1 cellular context compared by ENCODE assay signal in the genomic region with DNA sequence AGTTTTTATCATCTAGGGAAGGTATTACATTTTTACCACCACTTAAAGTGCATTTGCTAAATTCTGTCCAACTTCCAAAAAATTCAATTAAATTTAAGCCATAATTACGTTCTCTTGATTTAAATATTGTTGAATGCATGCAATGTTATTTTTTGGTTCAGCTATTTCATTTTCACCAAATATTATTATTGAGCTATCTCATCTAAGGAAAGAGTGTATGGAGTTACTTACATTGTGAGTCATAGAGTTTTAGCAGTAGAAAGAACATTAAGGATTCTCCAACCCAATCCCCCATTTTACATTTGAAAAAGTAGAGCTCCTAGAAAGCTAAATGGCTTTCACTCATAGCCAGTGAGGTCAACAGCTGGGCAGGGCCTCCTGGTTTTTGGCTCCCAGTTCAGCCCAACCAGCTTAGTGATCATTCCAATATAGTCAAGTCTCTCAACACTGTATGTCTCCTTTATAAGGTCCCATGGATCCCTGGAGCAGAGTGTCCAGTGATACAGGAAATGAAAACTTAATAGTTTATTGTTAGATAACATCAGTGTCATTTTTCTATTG.
A peak's percentile ranks its signal among the peaks of the same experiment; 100 is the strongest.
TF ChIP-seq lines count a peak whose summit lies in the region.

No MANE protein-coding gene starts in this region.

TF ChIP-seq in GM23338, 12 proteins besides CTCF, POLR2A, EP300 and RAD21 (continued from another document):
- peak; percentile 80; the same call in 1 of the 2 replicates for TF ChIP-seq ZNF462 (CRISPR knock-in tag; IDR thresholded peaks at IDR 0.05)
- 0 out of 2 replicates have a peak, but pooled peaks have one; percentile 37 for TF ChIP-seq ZNF114 (CRISPR knock-in tag; IDR thresholded peaks at IDR 0.05)
